Comparison of ENCODE assay signal across 24 cellular contexts in the genomic region with DNA sequence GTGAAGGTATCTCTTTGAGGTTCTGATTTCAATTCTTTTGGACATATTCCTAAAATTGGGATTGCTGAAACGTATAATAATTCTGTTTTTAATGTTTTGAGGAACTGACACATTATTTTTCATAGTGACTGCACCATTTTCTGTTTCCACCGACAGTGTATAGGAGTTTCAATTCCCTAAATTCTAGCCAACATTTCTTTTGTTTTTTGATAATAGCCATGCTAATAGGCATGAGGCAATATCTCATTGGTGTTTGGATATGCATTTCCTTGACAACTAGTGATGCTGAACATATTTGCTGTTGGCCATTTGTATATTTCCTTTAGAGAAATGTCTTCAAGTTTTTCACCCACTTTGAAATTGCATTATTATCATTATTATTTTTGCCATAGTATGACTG. TPM values are rescaled to one million over a fixed set of nuclear protein-coding genes. Genes with fewer than 3 reads are reported as not detected.
"Had no signal": no experiment of that assay in that cellular context is flagged by ENCODE, and none has a peak within 500 bp of the region (broad histone marks: within the 10 kb centered on the region; RNA-seq: fewer than 3 reads in every experiment).

No MANE protein-coding gene starts in this region.

RNA-seq across cellular contexts. Expression of a gene that starts 0.8 kb away (rescaled TPM):
- total RNA-seq: activated CD4-positive, alpha-beta memory T cell treated with anti-CD3 and anti-CD28 coated beads for 36 hours; activated CD4-positive, alpha-beta T cell treated with anti-CD3 and anti-CD28 coated beads, Interleukin-2, amount 10 ng/mL, durations not matched to agents 24 days and 14 days; activated CD8-positive, alpha-beta memory T cell treated with anti-CD3 and anti-CD28 coated beads for 36 hours; activated naive CD4-positive, alpha-beta T cell treated with anti-CD3 and anti-CD28 coated beads for 36 hours; activated naive CD8-positive, alpha-beta T cell treated with anti-CD3 and anti-CD28 coated beads for 36 hours; activated T-helper 1 cell treated with anti-CD3 and anti-CD28 coated beads, Interleukin-12 subunit alpha, Interleukin-12 subunit beta, Interleukin-2, Interleukin-4 antibody, amounts not matched to agents 30 ng/mL and 10 ng/mL and 1 ng/mL, durations not matched to agents 14 hours and 24 hours and 36 hours; adrenal gland; aorta; cardiac septum; cerebellum; endothelial cell of umbilical vein; fibroblast of lung; fibroblast of villous mesenchyme; left cardiac atrium; liver; mammary epithelial cell; mucosa of gallbladder; osteoblast; posterior vena cava; skeletal muscle tissue; transverse colon had no signal
- polyA plus RNA-seq: adrenal gland, aorta, endothelial cell of umbilical vein, esophagus, fibroblast of lung, keratinocyte, liver, mammary epithelial cell had no signal

RNA-seq across cellular contexts. Expression of a gene that starts 29.1 kb away (rescaled TPM):
- total RNA-seq: activated CD4-positive, alpha-beta memory T cell treated with anti-CD3 and anti-CD28 coated beads for 36 hours; activated CD4-positive, alpha-beta T cell treated with anti-CD3 and anti-CD28 coated beads, Interleukin-2, amount 10 ng/mL, durations not matched to agents 24 days and 14 days; activated CD8-positive, alpha-beta memory T cell treated with anti-CD3 and anti-CD28 coated beads for 36 hours; activated naive CD4-positive, alpha-beta T cell treated with anti-CD3 and anti-CD28 coated beads for 36 hours; activated naive CD8-positive, alpha-beta T cell treated with anti-CD3 and anti-CD28 coated beads for 36 hours; activated T-helper 1 cell treated with anti-CD3 and anti-CD28 coated beads, Interleukin-12 subunit alpha, Interleukin-12 subunit beta, Interleukin-2, Interleukin-4 antibody, amounts not matched to agents 30 ng/mL and 10 ng/mL and 1 ng/mL, durations not matched to agents 14 hours and 24 hours and 36 hours; adrenal gland; aorta; cardiac septum; cerebellum; endothelial cell of umbilical vein; fibroblast of lung; fibroblast of villous mesenchyme; gastroesophageal sphincter; left cardiac atrium; liver; mammary epithelial cell; mucosa of gallbladder; osteoblast; posterior vena cava; skeletal muscle tissue; transverse colon had no signal
- polyA plus RNA-seq: adrenal gland, aorta, endothelial cell of umbilical vein, esophagus, fibroblast of lung, keratinocyte, liver, mammary epithelial cell had no signal

RNA-seq across cellular contexts. Expression of a gene that starts 31.1 kb away (rescaled TPM):
- total RNA-seq: activated CD4-positive, alpha-beta memory T cell treated with anti-CD3 and anti-CD28 coated beads for 36 hours; activated CD4-positive, alpha-beta T cell treated with anti-CD3 and anti-CD28 coated beads, Interleukin-2, amount 10 ng/mL, durations not matched to agents 24 days and 14 days; activated CD8-positive, alpha-beta memory T cell treated with anti-CD3 and anti-CD28 coated beads for 36 hours; activated naive CD4-positive, alpha-beta T cell treated with anti-CD3 and anti-CD28 coated beads for 36 hours; activated naive CD8-positive, alpha-beta T cell treated with anti-CD3 and anti-CD28 coated beads for 36 hours; activated T-helper 1 cell treated with anti-CD3 and anti-CD28 coated beads, Interleukin-12 subunit alpha, Interleukin-12 subunit beta, Interleukin-2, Interleukin-4 antibody, amounts not matched to agents 30 ng/mL and 10 ng/mL and 1 ng/mL, durations not matched to agents 14 hours and 24 hours and 36 hours; adrenal gland; aorta; cardiac septum; cerebellum; endothelial cell of umbilical vein; fibroblast of lung; fibroblast of villous mesenchyme; gastroesophageal sphincter; left cardiac atrium; liver; mammary epithelial cell; mucosa of gallbladder; posterior vena cava; skeletal muscle tissue; transverse colon had no signal
- polyA plus RNA-seq: adrenal gland, aorta, endothelial cell of umbilical vein, esophagus, fibroblast of lung, keratinocyte, liver, mammary epithelial cell had no signal

RNA-seq across cellular contexts. Expression of a gene that starts 58.8 kb away (rescaled TPM):
- total RNA-seq: activated CD4-positive, alpha-beta memory T cell treated with anti-CD3 and anti-CD28 coated beads for 36 hours; activated CD4-positive, alpha-beta T cell treated with anti-CD3 and anti-CD28 coated beads, Interleukin-2, amount 10 ng/mL, durations not matched to agents 24 days and 14 days; activated CD8-positive, alpha-beta memory T cell treated with anti-CD3 and anti-CD28 coated beads for 36 hours; activated naive CD4-positive, alpha-beta T cell treated with anti-CD3 and anti-CD28 coated beads for 36 hours; activated naive CD8-positive, alpha-beta T cell treated with anti-CD3 and anti-CD28 coated beads for 36 hours; activated T-helper 1 cell treated with anti-CD3 and anti-CD28 coated beads, Interleukin-12 subunit alpha, Interleukin-12 subunit beta, Interleukin-2, Interleukin-4 antibody, amounts not matched to agents 30 ng/mL and 10 ng/mL and 1 ng/mL, durations not matched to agents 14 hours and 24 hours and 36 hours; adrenal gland; aorta; cardiac septum; cerebellum; endothelial cell of umbilical vein; fibroblast of lung; fibroblast of villous mesenchyme; gastroesophageal sphincter; left cardiac atrium; liver; mammary epithelial cell; mucosa of gallbladder; osteoblast; posterior vena cava; skeletal muscle tissue; transverse colon had no signal
- polyA plus RNA-seq: adrenal gland, aorta, endothelial cell of umbilical vein, esophagus, fibroblast of lung, keratinocyte, liver, mammary epithelial cell had no signal
